1 cellular context compared by ENCODE assay signal in the genomic region with DNA sequence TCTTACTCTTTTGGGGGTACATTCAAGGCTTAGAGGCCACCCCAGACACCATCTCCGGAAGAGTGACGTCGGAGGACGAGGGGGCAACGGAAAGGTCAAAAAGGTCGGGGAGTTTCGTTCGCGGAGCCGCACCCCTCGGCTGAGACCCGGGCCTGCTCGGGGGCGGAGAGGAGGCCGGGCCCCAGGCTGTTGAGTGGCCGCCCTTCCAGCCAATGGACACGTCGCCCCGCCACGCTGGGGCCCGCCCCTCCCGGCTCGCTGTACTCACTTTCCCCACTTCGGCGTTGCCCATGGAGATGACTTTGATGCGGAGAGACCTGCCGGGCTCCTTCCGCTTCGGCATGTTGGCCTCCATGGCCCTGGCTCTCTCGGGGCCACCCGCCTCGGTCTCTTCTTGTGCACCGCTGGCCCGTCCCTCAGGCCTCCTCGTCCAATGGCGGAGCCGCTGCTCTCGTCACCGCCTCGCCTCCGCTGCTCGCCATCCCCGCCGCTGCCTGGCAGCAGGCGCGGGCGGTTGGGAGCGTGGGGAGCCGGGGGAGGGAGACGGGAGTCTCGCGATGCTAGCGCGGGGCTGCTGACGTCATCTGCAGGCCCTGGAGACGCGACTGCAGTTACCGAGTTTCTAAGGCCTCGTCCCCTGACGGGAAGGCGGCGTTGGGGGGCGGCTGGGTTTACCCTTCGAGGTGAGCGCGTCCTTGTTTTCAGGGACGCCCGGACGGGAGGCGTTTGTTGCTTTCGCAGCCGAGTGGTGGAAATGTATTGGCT.
A peak's percentile ranks its signal among the peaks of the same experiment; 100 is the strongest.
TF ChIP-seq lines count a peak whose summit lies in the region.

DNAJC27 (minus strand) TSS at position 406 of the 765 bp plus-strand sequence; CDS start at position 355, 51 bp downstream.

TF ChIP-seq in HepG2, 621 proteins besides CTCF, POLR2A, EP300 and RAD21 (continued from another document and continues in another):
- TF ChIP-seq ZNF570 (CRISPR knock-in tag; IDR thresholded peaks at IDR 0.05; ENCODE audit: borderline replicate concordance) (0 out of 2 replicates have a peak, but pooled peaks have one; percentile 17), CEBPB (IDR thresholded peaks at IDR 0.05; ENCODE audit: borderline replicate concordance, low read depth, low read length) (no peak), SALL1 (CRISPR knock-in tag; IDR thresholded peaks at IDR 0.05) (peak; percentile 73), WIZ (CRISPR knock-in tag; IDR thresholded peaks at IDR 0.05) (no peak; the same call in 1 of the 2 replicates), NPAS2 (CRISPR knock-in tag; IDR thresholded peaks at IDR 0.05; ENCODE audit: borderline replicate concordance) (no peak), ZNF530 (CRISPR knock-in tag; IDR thresholded peaks at IDR 0.05; ENCODE audit: low read depth) (no peak), HOXD1 (CRISPR knock-in tag; IDR thresholded peaks at IDR 0.05) (peak; percentile 58; the same call in 1 of the 2 replicates), ZNF572 (CRISPR knock-in tag; IDR thresholded peaks at IDR 0.05) (0 out of 2 replicates have a peak, but pooled peaks have one; percentile 84), KAT2B (IDR thresholded peaks at IDR 0.05; ENCODE audit: borderline replicate concordance, low read depth, low read length) (no peak), PHB2 (IDR thresholded peaks at IDR 0.05; ENCODE audit: partially characterized antibody) (no peak), TBL1XR1 (IDR thresholded peaks at IDR 0.05; ENCODE audit: borderline replicate concordance, low read length, partially characterized antibody) (peak; percentile 58), MYNN (CRISPR knock-in tag; IDR thresholded peaks at IDR 0.05; ENCODE audit: low read depth) (peak; percentile 90), STAG1 (CRISPR knock-in tag; IDR thresholded peaks at IDR 0.05) (peak; percentile 5; the same call in 1 of the 2 replicates), NR2F6 (IDR thresholded peaks at IDR 0.05) (peak; percentile 93), NR2F6 (CRISPR knock-in tag; IDR thresholded peaks at IDR 0.05) (peak; percentile 94), ZNF501 (CRISPR knock-in tag; IDR thresholded peaks at IDR 0.05) (peak; percentile 92), ZNF431 (CRISPR knock-in tag; IDR thresholded peaks at IDR 0.05; ENCODE audit: borderline replicate concordance, low read depth) (peak; percentile 63; the same call in 1 of the 2 replicates), ZNF230 (CRISPR knock-in tag; IDR thresholded peaks at IDR 0.05) (peak; percentile 90), POGZ (CRISPR knock-in tag; IDR thresholded peaks at IDR 0.05) (peak; percentile 98), NFYB (CRISPR knock-in tag; IDR thresholded peaks at IDR 0.05) (peak; percentile 95), DNMT1 (CRISPR knock-in tag; IDR thresholded peaks at IDR 0.05) (peak; percentile 40; the same call in 1 of the 2 replicates), ADNP (CRISPR knock-in tag; IDR thresholded peaks at IDR 0.05) (no peak), REL (CRISPR knock-in tag; conservative IDR thresholded peaks at IDR 0.05) (0 out of 2 replicates have a peak, but pooled peaks have one; percentile 10), ZNF333 (CRISPR knock-in tag; IDR thresholded peaks at IDR 0.05; ENCODE audit: borderline replicate concordance) (peak; percentile 48; the same call in 1 of the 2 replicates), RELA (CRISPR knock-in tag; IDR thresholded peaks at IDR 0.05) (peak; percentile 67), ZNF788 (CRISPR knock-in tag; IDR thresholded peaks at IDR 0.05; ENCODE audit: borderline replicate concordance) (peak; percentile 93; the same call in 1 of the 2 replicates), ZC3H4 (CRISPR knock-in tag; IDR thresholded peaks at IDR 0.05; ENCODE audit: borderline replicate concordance) (peak; percentile 64), ZNF281 (CRISPR knock-in tag; IDR thresholded peaks at IDR 0.05; ENCODE audit: borderline replicate concordance) (peak; percentile 69; the same call in 1 of the 2 replicates), HNF1B (CRISPR knock-in tag; IDR thresholded peaks at IDR 0.05) (peak; percentile 92), ZNF343 (CRISPR knock-in tag; IDR thresholded peaks at IDR 0.05) (peak; percentile 60), ZBTB44 (CRISPR knock-in tag; IDR thresholded peaks at IDR 0.05) (peak; percentile 70; the same call in 1 of the 2 replicates), ATF7-NPFF (CRISPR knock-in tag; IDR thresholded peaks at IDR 0.05; ENCODE audit: low read depth) (no peak; the same call in none of the 2 replicates), ZSCAN20 (CRISPR knock-in tag; IDR thresholded peaks at IDR 0.05; ENCODE audit: borderline replicate concordance) (peak; percentile 30; the same call in 1 of the 2 replicates), FOXO1 (CRISPR knock-in tag; IDR thresholded peaks at IDR 0.05) (peak; percentile 74), ZSCAN31 (CRISPR knock-in tag; IDR thresholded peaks at IDR 0.05; ENCODE audit: low read depth) (peak; percentile 81; the same call in 1 of the 2 replicates)
- TF ChIP-seq, protein P1, sequence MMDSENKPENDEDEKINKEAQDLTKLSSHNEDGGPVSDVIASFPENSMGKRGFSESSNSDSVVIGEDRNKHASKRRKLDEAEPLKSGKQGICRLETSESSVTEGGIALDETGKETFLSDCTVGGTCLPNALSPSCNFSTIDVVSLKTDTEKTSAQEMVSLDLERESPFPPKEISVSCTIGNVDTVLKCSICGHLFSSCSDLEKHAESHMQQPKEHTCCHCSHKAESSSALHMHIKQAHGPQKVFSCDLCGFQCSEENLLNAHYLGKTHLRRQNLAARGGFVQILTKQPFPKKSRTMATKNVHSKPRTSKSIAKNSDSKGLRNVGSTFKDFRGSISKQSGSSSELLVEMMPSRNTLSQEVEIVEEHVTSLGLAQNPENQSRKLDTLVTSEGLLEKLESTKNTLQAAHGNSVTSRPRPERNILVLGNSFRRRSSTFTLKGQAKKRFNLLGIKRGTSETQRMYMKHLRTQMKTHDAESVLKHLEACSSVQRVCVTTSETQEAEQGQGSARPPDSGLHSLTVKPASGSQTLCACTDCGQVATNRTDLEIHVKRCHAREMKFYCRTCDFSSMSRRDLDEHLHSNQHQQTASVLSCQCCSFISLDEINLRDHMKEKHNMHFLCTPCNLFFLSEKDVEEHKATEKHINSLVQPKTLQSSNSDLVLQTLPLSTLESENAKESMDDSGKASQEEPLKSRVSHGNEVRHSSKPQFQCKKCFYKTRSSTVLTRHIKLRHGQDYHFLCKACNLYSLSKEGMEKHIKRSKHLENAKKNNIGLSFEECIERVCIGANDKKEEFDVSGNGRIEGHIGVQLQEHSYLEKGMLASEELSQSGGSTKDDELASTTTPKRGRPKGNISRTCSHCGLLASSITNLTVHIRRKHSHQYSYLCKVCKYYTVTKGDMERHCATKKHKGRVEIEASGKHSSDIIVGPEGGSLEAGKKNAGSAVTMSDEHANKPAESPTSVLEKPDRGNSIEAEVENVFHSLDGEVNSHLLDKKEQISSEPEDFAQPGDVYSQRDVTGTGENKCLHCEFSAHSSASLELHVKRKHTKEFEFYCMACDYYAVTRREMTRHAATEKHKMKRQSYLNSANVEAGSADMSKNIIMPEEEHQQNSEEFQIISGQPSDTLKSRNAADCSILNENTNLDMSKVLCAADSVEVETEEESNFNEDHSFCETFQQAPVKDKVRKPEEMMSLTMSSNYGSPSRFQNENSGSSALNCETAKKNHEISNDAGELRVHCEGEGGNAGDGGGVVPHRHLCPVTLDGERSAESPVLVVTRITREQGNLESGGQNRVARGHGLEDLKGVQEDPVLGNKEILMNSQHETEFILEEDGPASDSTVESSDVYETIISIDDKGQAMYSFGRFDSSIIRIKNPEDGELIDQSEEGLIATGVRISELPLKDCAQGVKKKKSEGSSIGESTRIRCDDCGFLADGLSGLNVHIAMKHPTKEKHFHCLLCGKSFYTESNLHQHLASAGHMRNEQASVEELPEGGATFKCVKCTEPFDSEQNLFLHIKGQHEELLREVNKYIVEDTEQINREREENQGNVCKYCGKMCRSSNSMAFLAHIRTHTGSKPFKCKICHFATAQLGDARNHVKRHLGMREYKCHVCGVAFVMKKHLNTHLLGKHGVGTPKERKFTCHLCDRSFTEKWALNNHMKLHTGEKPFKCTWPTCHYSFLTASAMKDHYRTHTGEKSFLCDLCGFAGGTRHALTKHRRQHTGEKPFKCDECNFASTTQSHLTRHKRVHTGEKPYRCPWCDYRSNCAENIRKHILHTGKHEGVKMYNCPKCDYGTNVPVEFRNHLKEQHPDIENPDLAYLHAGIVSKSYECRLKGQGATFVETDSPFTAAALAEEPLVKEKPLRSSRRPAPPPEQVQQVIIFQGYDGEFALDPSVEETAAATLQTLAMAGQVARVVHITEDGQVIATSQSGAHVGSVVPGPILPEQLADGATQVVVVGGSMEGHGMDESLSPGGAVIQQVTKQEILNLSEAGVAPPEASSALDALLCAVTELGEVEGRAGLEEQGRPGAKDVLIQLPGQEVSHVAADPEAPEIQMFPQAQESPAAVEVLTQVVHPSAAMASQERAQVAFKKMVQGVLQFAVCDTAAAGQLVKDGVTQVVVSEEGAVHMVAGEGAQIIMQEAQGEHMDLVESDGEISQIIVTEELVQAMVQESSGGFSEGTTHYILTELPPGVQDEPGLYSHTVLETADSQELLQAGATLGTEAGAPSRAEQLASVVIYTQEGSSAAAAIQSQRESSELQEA (CRISPR knock-in tag; IDR thresholded peaks at IDR 0.05; ENCODE audit: not compliant biosample characterization), result peak; percentile 57
- TF ChIP-seq, protein P2, sequence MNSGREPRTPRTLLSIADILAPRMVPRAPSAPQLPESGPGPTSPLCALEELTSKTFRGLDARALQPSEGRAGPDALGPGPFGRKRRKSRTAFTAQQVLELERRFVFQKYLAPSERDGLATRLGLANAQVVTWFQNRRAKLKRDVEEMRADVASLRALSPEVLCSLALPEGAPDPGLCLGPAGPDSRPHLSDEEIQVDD (CRISPR knock-in tag; IDR thresholded peaks at IDR 0.05; ENCODE audit: borderline replicate concordance), result no peak; the same call in 1 of the 2 replicates
- TF ChIP-seq, protein P3, sequence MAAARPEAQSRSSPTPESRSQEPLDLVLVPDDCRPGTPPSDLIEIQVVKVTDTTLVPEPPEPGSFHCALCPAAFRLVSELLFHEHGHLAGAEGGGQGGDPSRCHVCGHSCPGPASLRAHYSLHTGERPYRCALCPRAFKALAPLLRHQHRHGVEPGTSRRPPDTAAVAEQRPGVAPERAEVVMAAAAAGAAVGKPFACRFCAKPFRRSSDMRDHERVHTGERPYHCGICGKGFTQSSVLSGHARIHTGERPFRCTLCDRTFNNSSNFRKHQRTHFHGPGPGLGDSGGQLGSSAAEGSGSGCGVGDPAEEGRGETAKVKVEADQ (CRISPR knock-in tag; IDR thresholded peaks at IDR 0.05; ENCODE audit: borderline replicate concordance), result peak; percentile 56; the same call in 1 of the 2 replicates
- TF ChIP-seq, protein P4, sequence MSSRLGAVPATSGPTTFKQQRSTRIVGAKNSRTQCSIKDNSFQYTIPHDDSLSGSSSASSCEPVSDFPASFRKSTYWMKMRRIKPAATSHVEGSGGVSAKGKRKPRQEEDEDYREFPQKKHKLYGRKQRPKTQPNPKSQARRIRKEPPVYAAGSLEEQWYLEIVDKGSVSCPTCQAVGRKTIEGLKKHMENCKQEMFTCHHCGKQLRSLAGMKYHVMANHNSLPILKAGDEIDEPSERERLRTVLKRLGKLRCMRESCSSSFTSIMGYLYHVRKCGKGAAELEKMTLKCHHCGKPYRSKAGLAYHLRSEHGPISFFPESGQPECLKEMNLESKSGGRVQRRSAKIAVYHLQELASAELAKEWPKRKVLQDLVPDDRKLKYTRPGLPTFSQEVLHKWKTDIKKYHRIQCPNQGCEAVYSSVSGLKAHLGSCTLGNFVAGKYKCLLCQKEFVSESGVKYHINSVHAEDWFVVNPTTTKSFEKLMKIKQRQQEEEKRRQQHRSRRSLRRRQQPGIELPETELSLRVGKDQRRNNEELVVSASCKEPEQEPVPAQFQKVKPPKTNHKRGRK (CRISPR knock-in tag; IDR thresholded peaks at IDR 0.05), result no peak; the same call in 1 of the 2 replicates
